In the genomic region with DNA sequence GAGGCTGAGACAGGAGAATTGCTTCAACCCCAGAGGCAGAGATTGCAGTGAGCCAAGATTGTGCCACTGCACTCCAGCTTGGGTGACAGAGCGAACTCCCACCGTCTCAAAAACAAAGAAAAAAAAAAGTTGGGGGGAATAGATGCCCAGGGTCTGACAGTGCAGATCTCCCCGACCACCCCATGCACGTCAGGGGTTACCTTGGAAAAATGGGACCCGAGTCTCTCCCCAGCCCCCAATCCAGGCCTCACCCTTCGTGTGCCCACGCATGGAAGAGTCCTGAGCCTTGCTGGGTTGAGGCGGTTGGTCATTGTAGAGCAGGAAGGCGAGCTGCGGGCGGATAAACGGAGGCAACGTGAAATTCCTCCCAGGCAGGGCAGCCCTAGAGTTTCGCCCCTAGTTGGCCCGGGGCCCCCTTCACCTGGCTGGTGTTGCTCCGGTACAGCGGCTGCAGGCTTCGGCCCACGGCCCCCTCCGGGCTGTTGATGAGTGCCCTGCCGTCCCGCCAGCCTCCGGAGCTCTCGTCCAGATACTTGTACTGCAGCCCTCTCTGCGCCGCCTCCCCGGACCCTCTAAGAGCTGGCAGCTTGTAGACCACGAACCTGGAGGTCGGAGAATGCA, we compare ENCODE assay signal across 7 cellular contexts. TPM values are rescaled to one million over a fixed set of nuclear protein-coding genes. Genes with fewer than 3 reads are reported as not detected.
A peak's percentile ranks its signal among the peaks of the same experiment; 100 is the strongest.
DNase-seq lines count a peak whose midpoint lies in the region; FAIRE-seq and TF ChIP-seq lines count a peak whose summit lies in the region.

No MANE protein-coding gene starts in this region.

- H3K36me3 ChIP-seq in SJSA1 (no peaks in the 10 kb centered on the region), muscle layer of colon (ENCODE audit: insufficient read depth, low read length) (peaks cover 8% of the 10 kb centered on the region)

- H3K9me3 ChIP-seq in SJSA1 (replicated peaks) (peaks cover 23% of the 10 kb centered on the region), muscle layer of colon (ENCODE audit: low read length) (no peaks in the 10 kb centered on the region)

- no peak overlapping the region for H3K27ac ChIP-seq in SJSA1
- H3K27ac ChIP-seq in muscle layer of colon (ENCODE audit: low read depth, low read length): peak overlapping the region; percentile 81

- no peaks in the 10 kb centered on the region; the same call in 1 of the 2 replicates for H3K27me3 Mint-ChIP-seq in HFFc6 (ENCODE audit: insufficient read depth)

- H3K9me3 Mint-ChIP-seq in HFFc6: peaks cover 11% of the 10 kb centered on the region

- 0 out of 2 replicates have a peak, but pooled peaks cover 6% of the 10 kb centered on the region for H3K4me1 Mint-ChIP-seq in HFFc6 (ENCODE audit: low read depth)

- H3K4me3 Mint-ChIP-seq in HFFc6: peak overlapping the region; percentile 93

- H3K27me3 ChIP-seq in SJSA1 (replicated peaks) (peaks cover 18% of the 10 kb centered on the region), muscle layer of colon (ENCODE audit: control insufficient read depth in 1 of 2, insufficient read depth in 2 of 2, low read length in 2 of 2) (peaks cover 5 to 16% of the 10 kb centered on the region in 2 donors)

- H3K4me3 ChIP-seq in GM12875 (ENCODE audit: low read depth, low read length): peak overlapping the region; percentile 62
- peak overlapping the region; percentile 62 for H3K4me3 ChIP-seq in SJSA1
- peak overlapping the region; percentile 73 to 75 for H3K4me3 ChIP-seq in muscle layer of colon (ENCODE audit: low read depth in 1 of 2, low read length in 2 of 2)

- H3K4me1 ChIP-seq in SJSA1 (replicated peaks): peaks cover 14% of the 10 kb centered on the region
- peaks cover 3% of the 10 kb centered on the region for H3K4me1 ChIP-seq in muscle layer of colon (ENCODE audit: insufficient read depth, low read length)

- TF ChIP-seq CTCF in GM12875 (IDR thresholded peaks at IDR 0.05; ENCODE audit: borderline replicate concordance, insufficient read depth, low read depth, low read length): no peak
- TF ChIP-seq CTCF in HFFc6 (IDR thresholded peaks at IDR 0.05): no peak
- TF ChIP-seq CTCF in D721Med (IDR thresholded peaks at IDR 0.05; ENCODE audit: insufficient read depth, missing control alignments): no peak

- no peak for DNase-seq in HFFc6
- no peak for DNase-seq in SJSA1 (ENCODE audit: low read depth in 1 of 2, low spot score in 2 of 2)
- DNase-seq in epidermal melanocyte (ENCODE audit: insufficient read length, low spot score): peak; percentile 24
- no peak for DNase-seq in D721Med (ENCODE audit: insufficient read length, low spot score)
- no peak for DNase-seq in inferior parietal cortex (ENCODE audit: extremely low spot score)

- H3K27ac Mint-ChIP-seq in HFFc6: peak overlapping the region; percentile 78

- no peaks in the 10 kb centered on the region for H3K36me3 Mint-ChIP-seq in HFFc6 (ENCODE audit: low read depth)

- H3K9ac ChIP-seq in muscle layer of colon (ENCODE audit: low read length): peak overlapping the region; percentile 34

- FAIRE-seq in D721Med (lab: Jason Lieb, UNC): no peak

RNA-seq across cellular contexts. Expression of a gene that starts 0.6 kb away (rescaled TPM):
- total RNA-seq in HFFc6 (2021; fragmentation: NEBNext Ultra II Directional; extraction: Animal tissue kit (Norgen Biotek cat#: 25700)): 10 to 100 TPM; 26.0 to 33.5 (median 28.4) TPM
- 21.8 and 25.5 TPM in 2 replicates for total RNA-seq in SJSA1 (2014; rRNA removed; shearing (Covaris generic))

RNA-seq across cellular contexts. Expression of a gene that starts 6.3 kb away (rescaled TPM):
- not detected for total RNA-seq in HFFc6 (2021; fragmentation: NEBNext Ultra II Directional; extraction: Animal tissue kit (Norgen Biotek cat#: 25700))
- not detected in 2 replicates for total RNA-seq in SJSA1 (2014; rRNA removed; shearing (Covaris generic))

RNA-seq across cellular contexts. Expression of a gene that starts 10.3 kb away (rescaled TPM):
- total RNA-seq in HFFc6 (2021; fragmentation: NEBNext Ultra II Directional; extraction: Animal tissue kit (Norgen Biotek cat#: 25700)): 10 to 100 TPM; 20.6 to 24.6 (median 21.1) TPM
- 25.9 and 43.7 TPM in 2 replicates for total RNA-seq in SJSA1 (2014; rRNA removed; shearing (Covaris generic))

RNA-seq across cellular contexts. Expression of a gene that starts 38.4 kb away (rescaled TPM):
- total RNA-seq in HFFc6 (2021; fragmentation: NEBNext Ultra II Directional; extraction: Animal tissue kit (Norgen Biotek cat#: 25700)): 1 to 10 TPM in 3 of 6 experiments, under 1 TPM in 3; 0.28 to 1.7 (median 0.91) TPM
- total RNA-seq in SJSA1 (2014; rRNA removed; shearing (Covaris generic)): 0.24 TPM in 1 of 2 replicates, not detected in the other

RNA-seq across cellular contexts. Expression of a gene that starts 42.3 kb away (rescaled TPM):
- total RNA-seq in HFFc6 (2021; fragmentation: NEBNext Ultra II Directional; extraction: Animal tissue kit (Norgen Biotek cat#: 25700)): under 1 TPM in 3 of 6 experiments, not detected in 3; 0.09 to 0.34 (median 0.26) TPM
- total RNA-seq in SJSA1 (2014; rRNA removed; shearing (Covaris generic)): not detected in 2 replicates
